Comparison of ENCODE assay signal across 29 cellular contexts in genomic region chr15:72176155-72176554, GRCh38. TPM values are rescaled to one million over a fixed set of nuclear protein-coding genes. Genes with fewer than 3 reads are reported as not detected.
DNase-seq lines count a peak whose midpoint lies in the region; ATAC-seq and TF ChIP-seq lines count a peak whose summit lies in the region.
"Had no signal": no experiment of that assay in that cellular context is flagged by ENCODE, and none has a peak within 500 bp of the region (broad histone marks: within the 10 kb centered on the region; RNA-seq: fewer than 3 reads in every experiment).

No MANE protein-coding gene starts in this region.

- POLR2A ChIA-PET in IMR-90 (lab: Charles Lee; ENCODE audit: unreplicated experiment): interaction anchor here (0.9 kb wide), 1 partner anchor 19 kb away, joined by 4 read pairs; no protein-coding TSS in a partner anchor

- H3K27ac Mint-ChIP-seq in endodermal cell (no peak overlapping the region), T-helper 17 cell (no peak overlapping the region)
- H3K27ac Mint-ChIP-seq in stimulated activated effector memory CD8-positive, alpha-beta T cell treated with anti-CD3 and anti-CD28 coated beads, Interleukin-12 subunit alpha, Interleukin-12 subunit beta, amount 100 ng/mL, for 72 hours: no peak overlapping the region
- H3K27ac Mint-ChIP-seq: activated B cell treated with CpG ODN at 0.5 μM for 24 hours; activated naive CD8-positive, alpha-beta T cell treated with anti-CD3 and anti-CD28 coated beads for 36 hours; activated T-cell treated with anti-CD3 and anti-CD28 coated beads, Interleukin-2, amount 50 U/mL, for 24 hours; natural killer cell treated with Interleukin-12 subunit alpha and Interleukin-12 subunit beta and Interleukin-15 and Interleukin-18, amount 100 ng/mL, for 72 hours had no signal

- H3K4me1 Mint-ChIP-seq in endodermal cell (peaks cover 2% of the 10 kb centered on the region), T-helper 17 cell (peaks cover 10% of the 10 kb centered on the region)
- peaks cover 7% of the 10 kb centered on the region for H3K4me1 Mint-ChIP-seq in stimulated activated effector memory CD8-positive, alpha-beta T cell treated with anti-CD3 and anti-CD28 coated beads, Interleukin-12 subunit alpha, Interleukin-12 subunit beta, amount 100 ng/mL, for 72 hours
- H3K4me1 Mint-ChIP-seq: activated B cell treated with CpG ODN at 0.5 μM for 24 hours; CD14-positive monocyte; stimulated activated naive CD8-positive, alpha-beta T cell treated with anti-CD3 and anti-CD28 coated beads, Interleukin-15, amount 100 ng/mL, for 72 hours had no signal

- no peak overlapping the region for H2BK5ac ChIP-seq in IMR-90 (ENCODE audit: low read depth, low read length, poor library complexity, severe bottlenecking)

- no peak overlapping the region for H3K18ac ChIP-seq in IMR-90 (ENCODE audit: low read depth, low read length)

- no peak overlapping the region for H3K56ac ChIP-seq in IMR-90 (ENCODE audit: extremely low read depth, insufficient read depth, low read length)

- H3K4me3 ChIP-seq in IMR-90 (ENCODE audit: insufficient read depth, low read depth, low read length): no peak overlapping the region
- no peak overlapping the region for H3K4me3 ChIP-seq in endodermal cell (ENCODE audit: low read length)
- H3K4me3 ChIP-seq in mucosa of descending colon: no peak overlapping the region
- H3K4me3 ChIP-seq: K562, SK-N-MC, smooth muscle cell, vagina had no signal

- no peaks in the 10 kb centered on the region for H4K20me1 ChIP-seq in IMR-90 (ENCODE audit: insufficient read depth, low read length)

- no peaks in the 10 kb centered on the region for H3K36me3 Mint-ChIP-seq in endodermal cell (ENCODE audit: low read depth)
- H3K36me3 Mint-ChIP-seq in stimulated activated effector memory CD8-positive, alpha-beta T cell treated with anti-CD3 and anti-CD28 coated beads, Interleukin-12 subunit alpha, Interleukin-12 subunit beta, amount 100 ng/mL, for 72 hours: no peaks in the 10 kb centered on the region
- H3K36me3 Mint-ChIP-seq in T-helper 17 cell (ENCODE audit: low read depth): peaks cover 4% of the 10 kb centered on the region
- H3K36me3 Mint-ChIP-seq: activated naive CD8-positive, alpha-beta T cell treated with anti-CD3 and anti-CD28 coated beads for 36 hours; CD14-positive monocyte; natural killer cell treated with Interleukin-12 subunit alpha and Interleukin-12 subunit beta and Interleukin-15 and Interleukin-18, amount 100 ng/mL, for 72 hours had no signal

- in situ Hi-C loops in IMR-90 (cut with MboI; ENCODE audit: low sequenced_read_pairs): no loop called here

- no peak overlapping the region for H3K4me2 ChIP-seq in IMR-90 (ENCODE audit: low read depth, low read length)
- H3K4me2 ChIP-seq: smooth muscle cell had no signal

- CTCF ChIA-PET in IMR-90 (lab: Yijun Ruan, JAX): interaction anchor here (0.8 kb wide), 1 partner anchor 359 kb away, joined by 3 read pairs; no protein-coding TSS in a partner anchor

- BruUV-seq in IMR-90 (replicated peaks; lab: Mats Ljungman, UMichigan): no TSS peak

- H3K27me3 Mint-ChIP-seq in endodermal cell (ENCODE audit: insufficient read depth) (peaks cover 1% of the 10 kb centered on the region), T-helper 17 cell (peaks cover 35% of the 10 kb centered on the region)

- H3K14ac ChIP-seq in IMR-90 (replicated peaks; ENCODE audit: low read depth, low read length): no peak overlapping the region

- no peak overlapping the region for H2BK120ac ChIP-seq in IMR-90 (ENCODE audit: low read depth, low read length)

- H2AFZ ChIP-seq in IMR-90 (replicated peaks; ENCODE audit: low read length, poor library complexity): peak overlapping the region; percentile 5

- H3K4ac ChIP-seq in IMR-90 (ENCODE audit: low read depth, low read length): no peak overlapping the region

- WGBS in IMR-90 (ENCODE audit: extremely low coverage in 2 of 2, insufficient read length in 1 of 2), 2 experiments: no CpG with 5 or more reads among the region's 6 CpGs
- 87 to 92% methylated on average over 3 to 6 of the region's 6 CpGs for WGBS in endodermal cell (ENCODE audit: insufficient coverage in 1 of 2, insufficient read length in 1 of 2), 2 experiments

- no peak overlapping the region for H4K5ac ChIP-seq in IMR-90 (ENCODE audit: low read depth, low read length)

- H3K9me3 ChIP-seq in IMR-90 (ENCODE audit: control insufficient read depth, insufficient read depth, low read length) (no peaks in the 10 kb centered on the region), endodermal cell (ENCODE audit: control insufficient read depth, low read length) (no peaks in the 10 kb centered on the region), mucosa of descending colon (no peaks in the 10 kb centered on the region), T-helper 17 cell (ENCODE audit: control insufficient read depth, low read length, poor library complexity, severe bottlenecking) (no peaks in the 10 kb centered on the region)
- H3K9me3 ChIP-seq: vagina had no signal

- H2AK5ac ChIP-seq in IMR-90 (ENCODE audit: low read depth, low read length): no peak overlapping the region

- no peak overlapping the region for H4K8ac ChIP-seq in IMR-90 (ENCODE audit: low read depth in 2 of 2, low read length in 2 of 2)

- H2BK20ac ChIP-seq in IMR-90 (ENCODE audit: low read depth, low read length): no peak overlapping the region

- intact Hi-C loops in IMR-90 (cut with micrococcal nuclease): no loop called here
- intact Hi-C loops in mucosa of descending colon (cut with DNase I, micrococcal nuclease): no loop called here

- no peaks in the 10 kb centered on the region for H3K36me3 ChIP-seq in IMR-90 (ENCODE audit: control insufficient read depth, insufficient read depth, low read length)
- H3K36me3 ChIP-seq in endodermal cell (ENCODE audit: control insufficient read depth, insufficient read depth, low read length): no peaks in the 10 kb centered on the region
- no peaks in the 10 kb centered on the region for H3K36me3 ChIP-seq in mucosa of descending colon (ENCODE audit: low read depth)
- H3K36me3 ChIP-seq: vagina had no signal

- dilution Hi-C loops in IMR-90 (cut with HindIII; ENCODE audit: low sequenced_read_pairs, unreplicated experiment): no loop called here

- H3K79me1 ChIP-seq in IMR-90 (ENCODE audit: low read depth in 1 of 2, low read length in 2 of 2): no peaks in the 10 kb centered on the region

- no peaks in the 10 kb centered on the region for H3K9me1 ChIP-seq in IMR-90 (ENCODE audit: insufficient read depth, low read length)

- H3K27me3 ChIP-seq in IMR-90 (ENCODE audit: control insufficient read depth, insufficient read depth, low read length): peaks cover 46% of the 10 kb centered on the region
- H3K27me3 ChIP-seq in endodermal cell (ENCODE audit: control insufficient read depth, insufficient read depth, low read length, poor library complexity, severe bottlenecking): no peaks in the 10 kb centered on the region
- H3K27me3 ChIP-seq: vagina had no signal

- no peaks in the 10 kb centered on the region for H3K4me1 ChIP-seq in IMR-90 (ENCODE audit: control insufficient read depth, insufficient read depth, low read length)
- H3K4me1 ChIP-seq in endodermal cell (ENCODE audit: control insufficient read depth, insufficient read depth, low read length): peaks cover 5% of the 10 kb centered on the region
- no peaks in the 10 kb centered on the region for H3K4me1 ChIP-seq in mucosa of descending colon (ENCODE audit: low read depth)
- H3K4me1 ChIP-seq: vagina had no signal

- ATAC-seq in IMR-90 (ENCODE audit: low read depth) (no peak), mucosa of descending colon (peak; percentile 20), T-helper 17 cell (no peak)
- ATAC-seq in stimulated activated effector memory CD8-positive, alpha-beta T cell treated with anti-CD3 and anti-CD28 coated beads, Interleukin-12 subunit alpha, Interleukin-12 subunit beta, amount 100 ng/mL, for 72 hours: peak; percentile 20
- ATAC-seq: K562 had no signal

- no peak for TF ChIP-seq POLR2A in IMR-90 (IDR thresholded peaks at IDR 0.05; ENCODE audit: low read depth, low read length)

- H3K4me3 Mint-ChIP-seq in endodermal cell: no peak overlapping the region
- no peak overlapping the region for H3K4me3 Mint-ChIP-seq in stimulated activated effector memory CD8-positive, alpha-beta T cell treated with anti-CD3 and anti-CD28 coated beads, Interleukin-12 subunit alpha, Interleukin-12 subunit beta, amount 100 ng/mL, for 72 hours
- no peak overlapping the region for H3K4me3 Mint-ChIP-seq in T-helper 17 cell
- H3K4me3 Mint-ChIP-seq: activated B cell treated with CpG ODN at 0.5 μM for 24 hours; activated naive CD8-positive, alpha-beta T cell treated with anti-CD3 and anti-CD28 coated beads for 36 hours; activated T-cell treated with anti-CD3 and anti-CD28 coated beads, Interleukin-2, amount 50 U/mL, for 24 hours; CD14-positive monocyte; natural killer cell treated with Interleukin-12 subunit alpha and Interleukin-12 subunit beta and Interleukin-15 and Interleukin-18, amount 100 ng/mL, for 72 hours; stimulated activated naive CD8-positive, alpha-beta T cell treated with anti-CD3 and anti-CD28 coated beads, Interleukin-15, amount 100 ng/mL, for 72 hours had no signal

- H3K23ac ChIP-seq in IMR-90 (ENCODE audit: low read depth, low read length): no peak overlapping the region

- no peak overlapping the region for H2BK15ac ChIP-seq in IMR-90 (ENCODE audit: low read depth, low read length)

- H3K27ac ChIP-seq in IMR-90 (ENCODE audit: insufficient read depth, low read length): no peak overlapping the region
- H3K27ac ChIP-seq in endodermal cell (ENCODE audit: low read depth, low read length): no peak overlapping the region
- H3K27ac ChIP-seq: epithelial cell of prostate, SK-N-MC, vagina had no signal

- DNase-seq in IMR-90 (no peak), endodermal cell (peak; percentile 35), mucosa of descending colon (no peak), NCI-H1436 treated with DMSO at 0.1 percent for 48 hours (lab: John Stamatoyannopoulos, UW) (no peak), T-helper 17 cell (no peak), GM19238 (ENCODE audit: insufficient read length, low spot score) (no peak)
- DNase-seq in stimulated activated effector memory CD8-positive, alpha-beta T cell treated with anti-CD3 and anti-CD28 coated beads, Interleukin-12 subunit alpha, Interleukin-12 subunit beta, amount 100 ng/mL, for 72 hours (ENCODE audit: low spot score in 2 of 2): no peak
- DNase-seq: activated B cell treated with CpG ODN at 0.5 μM for 24 hours; activated effector memory CD4-positive, alpha-beta T cell treated with anti-CD3 and anti-CD28 coated beads, Interleukin-2, amount 50 U/mL, for 16 hours; activated naive CD8-positive, alpha-beta T cell treated with anti-CD3 and anti-CD28 coated beads for 36 hours; activated T-cell treated with anti-CD3 and anti-CD28 coated beads, Interleukin-2, amount 50 U/mL, for 24 hours; effector CD8-positive, alpha-beta T cell; NCI-H1092 treated with DMSO at 0.1 percent for 48 hours; NCI-H1930; NCI-H2171 treated with DMSO at 0.1 percent for 48 hours; NCI-H510A; RPMI8226; stimulated activated CD4-positive, alpha-beta T cell treated with anti-CD3 and anti-CD28 coated beads, Interleukin-1b, Interleukin-23, amount 100 ng/mL, for 48 hours; stimulated activated CD8-positive, alpha-beta memory T cell treated with anti-CD3 and anti-CD28 coated beads, Interleukin-4, amount 100 ng/mL, for 48 hours; stimulated activated naive CD8-positive, alpha-beta T cell treated with anti-CD3 and anti-CD28 coated beads, Interleukin-15, amount 100 ng/mL, for 72 hours had no signal

- TF ChIP-seq CTCF in IMR-90 (conservative IDR thresholded peaks at IDR 0.05; ENCODE audit: low read depth, low read length) (no peak), endodermal cell (conservative IDR thresholded peaks at IDR 0.05) (no peak), mucosa of descending colon (IDR thresholded peaks at IDR 0.05) (no peak)

- H2AK9ac ChIP-seq in IMR-90 (replicated peaks; ENCODE audit: low read depth, low read length, poor library complexity): no peak overlapping the region

- H4K91ac ChIP-seq in IMR-90 (ENCODE audit: insufficient read depth, low read depth, low read length): no peak overlapping the region

- no peak for TF ChIP-seq RAD21 in IMR-90 (IDR thresholded peaks at IDR 0.05; ENCODE audit: low read length)

- no peaks in the 10 kb centered on the region for H3K9me3 Mint-ChIP-seq in endodermal cell
- H3K9me3 Mint-ChIP-seq in stimulated activated effector memory CD8-positive, alpha-beta T cell treated with anti-CD3 and anti-CD28 coated beads, Interleukin-12 subunit alpha, Interleukin-12 subunit beta, amount 100 ng/mL, for 72 hours: no peaks in the 10 kb centered on the region
- H3K9me3 Mint-ChIP-seq: activated B cell treated with CpG ODN at 0.5 μM for 24 hours; activated naive CD8-positive, alpha-beta T cell treated with anti-CD3 and anti-CD28 coated beads for 36 hours; activated T-cell treated with anti-CD3 and anti-CD28 coated beads, Interleukin-2, amount 50 U/mL, for 24 hours; CD14-positive monocyte; natural killer cell treated with Interleukin-12 subunit alpha and Interleukin-12 subunit beta and Interleukin-15 and Interleukin-18, amount 100 ng/mL, for 72 hours; stimulated activated naive CD8-positive, alpha-beta T cell treated with anti-CD3 and anti-CD28 coated beads, Interleukin-15, amount 100 ng/mL, for 72 hours had no signal

- H3K9ac ChIP-seq in IMR-90 (ENCODE audit: low read depth, low read length) (no peak overlapping the region), endodermal cell (ENCODE audit: extremely low read depth, low read length, poor library complexity, severe bottlenecking) (no peak overlapping the region)

RNA-seq across cellular contexts. Expression of gene GRAMD2A, which starts 21.4 kb away (rescaled TPM):
- total RNA-seq in IMR-90 (2012; rRNA removed) (under 0.01 and 0.18 TPM in 2 replicates), endodermal cell (1 to 10 TPM; 2.0 TPM), mucosa of descending colon (1 to 10 TPM in 2 of 3 donors, under 1 TPM in 1; 0.98 to 8.0 (median 2.5) TPM), T-helper 17 cell (not detected)
- 0.14 TPM in 1 of 2 replicates, not detected in the other for polyA plus RNA-seq in IMR-90 (2012; rRNA removed)
- polyA plus RNA-seq in IMR-90 (2012; cell fraction: cytosol; rRNA removed): 0.02 TPM in 1 of 2 replicates, not detected in the other
- 0.07 and 0.16 TPM in 2 replicates for polyA plus RNA-seq in IMR-90 (2012; cell fraction: nucleus; rRNA removed; ENCODE audit: low replicate concordance)
- polyA plus RNA-seq in endodermal cell (2013, experiment 1 of 2): 1.0 TPM
- polyA plus RNA-seq in endodermal cell (2013, experiment 2 of 2): 0.54 TPM
- total RNA-seq: activated B cell treated with CpG ODN at 0.5 μM for 24 hours; activated naive CD8-positive, alpha-beta T cell treated with anti-CD3 and anti-CD28 coated beads for 36 hours; K562; liver; mononuclear cell; natural killer cell treated with Interleukin-12 subunit alpha and Interleukin-12 subunit beta and Interleukin-15 and Interleukin-18, amount 100 ng/mL, for 72 hours had no signal
- polyA plus RNA-seq: CD14-positive monocyte, liver had no signal

RNA-seq across cellular contexts. Expression of gene PKM, which starts 54.8 kb away (rescaled TPM):
- total RNA-seq in IMR-90 (2012; rRNA removed) (2,738 and 3,859 TPM in 2 replicates), endodermal cell (1,000 to 10,000 TPM; 2,197 to 2,355 TPM), mucosa of descending colon (100 to 1,000 TPM; 328 to 450 (median 372) TPM), T-helper 17 cell (100 to 1,000 TPM; 343 to 428 TPM)
- 2,084 and 2,219 TPM in 2 replicates for polyA plus RNA-seq in IMR-90 (2012; rRNA removed)
- 1,530 and 1,727 TPM in 2 replicates for polyA plus RNA-seq in IMR-90 (2012; cell fraction: cytosol; rRNA removed)
- 1,603 and 1,631 TPM in 2 replicates for polyA plus RNA-seq in IMR-90 (2012; cell fraction: nucleus; rRNA removed; ENCODE audit: low replicate concordance)
- 1,203 TPM for polyA plus RNA-seq in endodermal cell (2013, experiment 1 of 2)
- polyA plus RNA-seq in endodermal cell (2013, experiment 2 of 2): 1,289 TPM

RNA-seq across cellular contexts. Expression of gene SENP8, which starts 58.0 kb away (rescaled TPM):
- 2.9 and 3.1 TPM in 2 replicates for total RNA-seq in IMR-90 (2012; rRNA removed)
- 1.6 and 1.9 TPM in 2 replicates for polyA plus RNA-seq in IMR-90 (2012; rRNA removed)
- 0.38 and 0.51 TPM in 2 replicates for polyA plus RNA-seq in IMR-90 (2012; cell fraction: cytosol; rRNA removed)
- 0.22 and 1.3 TPM in 2 replicates for polyA plus RNA-seq in IMR-90 (2012; cell fraction: nucleus; rRNA removed; ENCODE audit: low replicate concordance)
- 1 to 10 TPM; 4.7 to 6.6 TPM for total RNA-seq in endodermal cell
- 6.4 TPM for polyA plus RNA-seq in endodermal cell (2013, experiment 1 of 2)
- polyA plus RNA-seq in endodermal cell (2013, experiment 2 of 2): 6.0 TPM
- total RNA-seq in mucosa of descending colon: 1 to 10 TPM; 2.6 to 3.0 (median 2.9) TPM
- total RNA-seq in T-helper 17 cell: under 1 TPM; 0.31 to 0.42 TPM

RNA-seq across cellular contexts. Expression of gene MYO9A, which starts 58.2 kb away (rescaled TPM):
- 49.2 and 49.5 TPM in 2 replicates for total RNA-seq in IMR-90 (2012; rRNA removed)
- 6.0 and 7.9 TPM in 2 replicates for polyA plus RNA-seq in IMR-90 (2012; rRNA removed)
- polyA plus RNA-seq in IMR-90 (2012; cell fraction: cytosol; rRNA removed): 1.8 and 6.6 TPM in 2 replicates
- 3.0 and 16.0 TPM in 2 replicates for polyA plus RNA-seq in IMR-90 (2012; cell fraction: nucleus; rRNA removed; ENCODE audit: low replicate concordance)
- total RNA-seq in endodermal cell: 10 to 100 TPM; 34.9 to 36.4 TPM
- 12.1 TPM for polyA plus RNA-seq in endodermal cell (2013, experiment 1 of 2)
- 12.4 TPM for polyA plus RNA-seq in endodermal cell (2013, experiment 2 of 2)
- total RNA-seq in mucosa of descending colon: 10 to 100 TPM; 40.0 to 79.3 (median 41.8) TPM
- 10 to 100 TPM; 27.1 to 30.5 TPM for total RNA-seq in T-helper 17 cell

Comparison
In these comparisons a context has a peak if more than half of its experiments do, and no peak if none do; other contexts are left out.
1. ATAC-seq: peak in mucosa of descending colon (single experiment) and stimulated activated effector memory CD8-positive, alpha-beta T cell treated with anti-CD3 and anti-CD28 coated beads, Interleukin-12 subunit alpha, Interleukin-12 subunit beta, amount 100 ng/mL, for 72 hours (single experiment); none in IMR-90 (single experiment) and T-helper 17 cell (single experiment).